Comparison of ENCODE assay signal across 14 cellular contexts in genomic region chr5:172748341-172748843, GRCh38. TPM values are rescaled to one million over a fixed set of nuclear protein-coding genes. Genes with fewer than 3 reads are reported as not detected.
DNase-seq lines count a peak whose midpoint lies in the region; ATAC-seq, FAIRE-seq and TF ChIP-seq lines count a peak whose summit lies in the region.
"Had no signal": no experiment of that assay in that cellular context is flagged by ENCODE, and none has a peak within 500 bp of the region (broad histone marks: within the 10 kb centered on the region; RNA-seq: fewer than 3 reads in every experiment).

No MANE protein-coding gene starts in this region.

- no peak overlapping the region for H3K4me3 Mint-ChIP-seq in H9
- H3K4me3 Mint-ChIP-seq in endothelial cell (ENCODE audit: unreplicated experiment), result no peak overlapping the region
- H3K4me3 Mint-ChIP-seq in stimulated activated effector memory CD8-positive, alpha-beta T cell treated with anti-CD3 and anti-CD28 coated beads, Interleukin-12 subunit alpha, Interleukin-12 subunit beta, amount 100 ng/mL, for 72 hours, result no peak overlapping the region
- H3K4me3 Mint-ChIP-seq: activated B cell treated with CpG ODN at 0.5 μM for 24 hours had no signal

- no peak for TF ChIP-seq CTCF in H9 (conservative IDR thresholded peaks at IDR 0.05)
- TF ChIP-seq CTCF in endothelial cell (IDR thresholded peaks at IDR 0.05; ENCODE audit: unreplicated experiment), result no peak
- no peak for TF ChIP-seq CTCF in kidney (IDR thresholded peaks at IDR 0.05; ENCODE audit: borderline replicate concordance, extremely low read depth, insufficient read depth)
- TF ChIP-seq CTCF in GM13976 (IDR thresholded peaks at IDR 0.05; ENCODE audit: borderline replicate concordance, control extremely low read depth, extremely low read depth, insufficient read depth, missing control alignments), result no peak

- H3K27ac ChIP-seq in H9 (ENCODE audit: insufficient read length, low read depth, low read length), result no peak overlapping the region
- peak overlapping the region; percentile 82 for H3K27ac ChIP-seq in kidney (ENCODE audit: low read depth in 2 of 2, low read length in 2 of 2)
- H3K27ac ChIP-seq: pancreas had no signal

- no peak overlapping the region for H4K91ac ChIP-seq in H9 (ENCODE audit: insufficient read length, low read depth, low read length)

- no peak overlapping the region for H4K8ac ChIP-seq in H9 (replicated peaks; ENCODE audit: insufficient read length, low read depth, low read length)

- peak overlapping the region; percentile 15; the same call in 1 of the 2 replicates for H3K14ac ChIP-seq in H9 (ENCODE audit: insufficient read depth, low read length)

- no peak overlapping the region for H2BK15ac ChIP-seq in H9 (ENCODE audit: low read depth, low read length)

- H3K56ac ChIP-seq in H9 (ENCODE audit: insufficient read length, low read depth, low read length), result no peak overlapping the region

- in situ Hi-C loops in GM13976 (cut with MboI; ENCODE audit: low sequenced_read_pairs, unreplicated experiment), result no loop called here

- peaks cover 2% of the 10 kb centered on the region for H4K20me1 ChIP-seq in H9 (ENCODE audit: control insufficient read depth, insufficient read depth, insufficient read length)

- H3K23ac ChIP-seq in H9 (ENCODE audit: insufficient read length, low read depth, low read length), result no peak overlapping the region

- intact Hi-C loops in kidney (cut with DNase I), result no loop called here
- intact Hi-C loops in sciatic nerve (cut with DNase I), result no loop called here

- H2AFZ ChIP-seq in H9 (ENCODE audit: low read length), result no peak overlapping the region

- DNase-seq in H9, result peak; percentile 86
- DNase-seq in endothelial cell (ENCODE audit: low spot score), result peak; percentile 47
- peak; percentile 95 for DNase-seq in kidney
- DNase-seq in sciatic nerve (ENCODE audit: low spot score), result peak; percentile 77
- no peak for DNase-seq in GM13976 (ENCODE audit: low spot score)
- no peak for DNase-seq in stimulated activated effector memory CD8-positive, alpha-beta T cell treated with anti-CD3 and anti-CD28 coated beads, Interleukin-12 subunit alpha, Interleukin-12 subunit beta, amount 100 ng/mL, for 72 hours (ENCODE audit: low spot score in 2 of 2)
- DNase-seq in stimulated activated CD4-positive, alpha-beta T cell treated with anti-CD3 and anti-CD28 coated beads, Interleukin-1b, Interleukin-23, amount 100 ng/mL, for 48 hours, result no peak
- no peak for DNase-seq in activated CD4-positive, alpha-beta T cell treated with anti-CD3 and anti-CD28 coated beads, Interleukin-2, amount 50 U/mL, for 48 hours
- DNase-seq: activated B cell treated with CpG ODN at 0.5 μM for 24 hours; activated T-cell treated with anti-CD3 and anti-CD28 coated beads, Interleukin-2, amount 50 U/mL, for 48 hours; cortex of kidney; DMS53; NCI-H526 had no signal

- H2AK5ac ChIP-seq in H9 (ENCODE audit: insufficient read length, low read length), result no peak overlapping the region

- H3K9me3 Mint-ChIP-seq in H9, result peaks cover 6 to 8% of the 10 kb centered on the region in 2 experiments
- H3K9me3 Mint-ChIP-seq in endothelial cell (ENCODE audit: unreplicated experiment), result no peaks in the 10 kb centered on the region
- H3K9me3 Mint-ChIP-seq in stimulated activated effector memory CD8-positive, alpha-beta T cell treated with anti-CD3 and anti-CD28 coated beads, Interleukin-12 subunit alpha, Interleukin-12 subunit beta, amount 100 ng/mL, for 72 hours, result peaks cover 3% of the 10 kb centered on the region

- no peak overlapping the region for H3K4ac ChIP-seq in H9 (ENCODE audit: low read depth, low read length)

- no peak overlapping the region for H3K18ac ChIP-seq in H9 (ENCODE audit: insufficient read length, low read depth, low read length)

- no peak overlapping the region for H2BK20ac ChIP-seq in H9 (ENCODE audit: low read depth, low read length, poor library complexity, severe bottlenecking)

- H3K36me3 Mint-ChIP-seq in H9 (ENCODE audit: insufficient read depth in 1 of 3, low read depth in 3 of 3), result no peaks in the 10 kb centered on the region
- no peaks in the 10 kb centered on the region for H3K36me3 Mint-ChIP-seq in endothelial cell (ENCODE audit: low read depth, unreplicated experiment)
- no peaks in the 10 kb centered on the region for H3K36me3 Mint-ChIP-seq in stimulated activated effector memory CD8-positive, alpha-beta T cell treated with anti-CD3 and anti-CD28 coated beads, Interleukin-12 subunit alpha, Interleukin-12 subunit beta, amount 100 ng/mL, for 72 hours

- H3T11ph ChIP-seq in H9 (ENCODE audit: low read length), result no peak overlapping the region

- no peak overlapping the region for H3K4me2 ChIP-seq in H9 (ENCODE audit: insufficient read depth, insufficient read length, low read length)

- H3K23me2 ChIP-seq in H9 (ENCODE audit: insufficient read length, low read depth, low read length, poor library complexity, severe bottlenecking), result no peaks in the 10 kb centered on the region

- H3K9ac ChIP-seq in H9 (ENCODE audit: extremely low read depth, insufficient read length, low read length) (no peak overlapping the region), kidney (ENCODE audit: low read length in 2 of 2) (peak overlapping the region in 1 of 2 donors; percentile 29)

- no peaks in the 10 kb centered on the region for H3K27me3 ChIP-seq in H9 (ENCODE audit: insufficient read depth, low read length)
- H3K27me3 ChIP-seq: pancreas had no signal

- H3K79me2 ChIP-seq in H9 (ENCODE audit: insufficient read depth, low read length), result no peaks in the 10 kb centered on the region

- H3K27me3 Mint-ChIP-seq in H9 (ENCODE audit: low read depth), result peaks cover 50% of the 10 kb centered on the region
- H3K27me3 Mint-ChIP-seq in endothelial cell (ENCODE audit: unreplicated experiment), result peaks cover 6% of the 10 kb centered on the region
- H3K27me3 Mint-ChIP-seq: activated B cell treated with CpG ODN at 0.5 μM for 24 hours had no signal

- no peak for FAIRE-seq in kidney (lab: Jason Lieb, UNC)
- FAIRE-seq: pancreas had no signal

- ATAC-seq in sciatic nerve, result peak; percentile 87
- no peak for ATAC-seq in stimulated activated effector memory CD8-positive, alpha-beta T cell treated with anti-CD3 and anti-CD28 coated beads, Interleukin-12 subunit alpha, Interleukin-12 subunit beta, amount 100 ng/mL, for 72 hours

- no peak overlapping the region for H2BK12ac ChIP-seq in H9 (ENCODE audit: insufficient read length, low read depth, low read length)

- no peaks in the 10 kb centered on the region for H3K4me1 Mint-ChIP-seq in H9
- H3K4me1 Mint-ChIP-seq in endothelial cell (ENCODE audit: unreplicated experiment), result peaks cover 12% of the 10 kb centered on the region
- H3K4me1 Mint-ChIP-seq in stimulated activated effector memory CD8-positive, alpha-beta T cell treated with anti-CD3 and anti-CD28 coated beads, Interleukin-12 subunit alpha, Interleukin-12 subunit beta, amount 100 ng/mL, for 72 hours, result peaks cover 33% of the 10 kb centered on the region

- H2BK120ac ChIP-seq in H9 (ENCODE audit: low read depth, low read length, poor library complexity, severe bottlenecking), result no peak overlapping the region

- H3K36me3 ChIP-seq in kidney (ENCODE audit: control insufficient read depth in 1 of 2, insufficient read depth in 2 of 2, low read length in 2 of 2), result no peaks in the 10 kb centered on the region
- H3K36me3 ChIP-seq: pancreas had no signal

- H3K9me3 ChIP-seq in H9 (ENCODE audit: control insufficient read depth, low read depth, low read length) (no peaks in the 10 kb centered on the region), kidney (ENCODE audit: control insufficient read depth in 1 of 2, low read length in 2 of 2) (no peaks in the 10 kb centered on the region)
- H3K9me3 ChIP-seq: pancreas had no signal

- no peaks in the 10 kb centered on the region for H3K4me1 ChIP-seq in H9 (ENCODE audit: insufficient read depth, low read length)
- peaks cover 17 to 19% of the 10 kb centered on the region in 2 donors for H3K4me1 ChIP-seq in kidney (ENCODE audit: control insufficient read depth in 1 of 2, insufficient read depth in 1 of 2, low read depth in 1 of 2, low read length in 2 of 2)

- no peaks in the 10 kb centered on the region for H3K79me1 ChIP-seq in H9 (ENCODE audit: insufficient read depth, low read depth, low read length, poor library complexity, severe bottlenecking)

- H2BK5ac ChIP-seq in H9 (ENCODE audit: insufficient read length, low read length), result no peak overlapping the region

- WGBS in H9 (ENCODE audit: extremely low coverage, insufficient read length, low lambda C conversion rate), result no CpG with 5 or more reads among the region's 36 CpGs

- no peak overlapping the region for H4K5ac ChIP-seq in H9 (ENCODE audit: insufficient read length, low read depth, low read length)

- H3K27ac Mint-ChIP-seq in H9 (no peak overlapping the region), endothelial cell (ENCODE audit: unreplicated experiment) (peak overlapping the region; percentile 24)
- no peak overlapping the region for H3K27ac Mint-ChIP-seq in stimulated activated effector memory CD8-positive, alpha-beta T cell treated with anti-CD3 and anti-CD28 coated beads, Interleukin-12 subunit alpha, Interleukin-12 subunit beta, amount 100 ng/mL, for 72 hours
- H3K27ac Mint-ChIP-seq: activated B cell treated with CpG ODN at 0.5 μM for 24 hours had no signal

- no peak overlapping the region for H3K4me3 ChIP-seq in kidney (ENCODE audit: low read length in 2 of 2)
- H3K4me3 ChIP-seq: pancreas had no signal

RNA-seq across cellular contexts. Expression of gene DUSP1, which starts 22.6 kb away (rescaled TPM):
- total RNA-seq in H9 (2021) (10.9 and 11.3 TPM in 2 replicates), endothelial cell (ENCODE audit: unreplicated experiment) (25.3 TPM), kidney (172 TPM), sciatic nerve (296 TPM)
- polyA plus RNA-seq in kidney (ENCODE audit: insufficient read depth, low read depth, low replicate concordance), result 298 TPM

Comparison
In these comparisons a context has a peak if more than half of its experiments do, and no peak if none do; other contexts are left out.
1. DNase-seq: peak in H9 (single experiment), endothelial cell (single experiment), kidney (single experiment) and sciatic nerve (single experiment); none in GM13976 (single experiment), stimulated activated effector memory CD8-positive, alpha-beta T cell treated with anti-CD3 and anti-CD28 coated beads, Interleukin-12 subunit alpha, Interleukin-12 subunit beta, amount 100 ng/mL, for 72 hours (0 of 2), stimulated activated CD4-positive, alpha-beta T cell treated with anti-CD3 and anti-CD28 coated beads, Interleukin-1b, Interleukin-23, amount 100 ng/mL, for 48 hours (single experiment) and activated CD4-positive, alpha-beta T cell treated with anti-CD3 and anti-CD28 coated beads, Interleukin-2, amount 50 U/mL, for 48 hours (0 of 2).